9 cellular contexts compared by ENCODE assay signal in the genomic region with DNA sequence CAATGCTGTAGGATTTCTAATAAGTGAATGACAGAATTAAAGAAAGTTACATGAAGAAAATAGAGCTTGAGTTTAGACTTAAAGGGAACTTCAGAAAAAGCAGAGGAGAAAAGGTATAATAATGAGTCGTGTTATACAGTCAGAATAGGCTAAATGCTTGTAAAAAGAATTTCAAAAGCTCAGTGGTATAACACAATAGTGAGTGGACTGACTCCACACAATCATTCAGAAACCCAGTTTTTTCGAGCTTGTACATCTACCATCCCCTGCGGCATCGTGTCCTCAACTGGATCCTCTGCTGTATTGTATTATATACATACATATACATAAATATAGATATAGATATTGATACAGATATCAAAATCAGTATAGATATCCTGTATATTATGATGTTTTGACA.
"Had no signal": no experiment of that assay in that cellular context is flagged by ENCODE, and none has a peak within 500 bp of the region (broad histone marks: within the 10 kb centered on the region; RNA-seq: fewer than 3 reads in every experiment).

No MANE protein-coding gene starts in this region.

- H2AFZ ChIP-seq: GM23338 had no signal

- ATAC-seq: GM23338 had no signal

- H3K4me2 ChIP-seq: GM23338, KMS-11 had no signal

- FAIRE-seq: H1, H54, HTR-8/SVneo had no signal

- DNase-seq: H9, HCEC 1CT, IMR-90, KBM-7 had no signal

- H3K9ac ChIP-seq: KMS-11 had no signal

- H3K4me3 ChIP-seq: GM23338 had no signal

- H3K4me3 Mint-ChIP-seq: GM23338, H9 had no signal

- H3K27ac ChIP-seq: KMS-11 had no signal
